In the genomic region with DNA sequence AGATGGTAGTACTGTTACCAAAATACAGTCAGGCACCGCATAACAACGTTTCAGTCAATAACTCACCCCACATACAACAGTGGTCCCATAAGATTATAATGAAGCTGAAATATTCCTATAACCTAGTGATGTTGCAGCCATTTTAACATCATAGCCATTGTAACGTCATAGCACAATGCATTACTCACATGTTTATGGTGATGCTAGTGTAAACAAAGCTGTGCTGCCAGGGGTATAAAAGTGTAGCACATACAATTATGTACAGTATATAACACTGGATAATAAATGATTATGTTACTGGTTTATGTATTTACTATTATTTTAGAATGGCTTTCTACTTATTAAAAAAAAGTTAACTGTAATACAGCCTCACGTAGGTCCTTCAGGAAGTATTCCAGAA, we compare ENCODE assay signal across 24 cellular contexts. TPM values are rescaled to one million over a fixed set of nuclear protein-coding genes. Genes with fewer than 3 reads are reported as not detected.
DNase-seq lines count a peak whose midpoint lies in the region; ATAC-seq, FAIRE-seq and TF ChIP-seq lines count a peak whose summit lies in the region.
"Had no signal": no experiment of that assay in that cellular context is flagged by ENCODE, and none has a peak within 500 bp of the region (broad histone marks: within the 10 kb centered on the region; RNA-seq: fewer than 3 reads in every experiment).

No MANE protein-coding gene starts in this region.

- peak; percentile 87 for FAIRE-seq in urothelium cell line (lab: Jason Lieb, UNC)
- FAIRE-seq: A204.1, G401.6, GM12892, GM18507 had no signal

- ATAC-seq in left colon = peak; percentile 34

- no peaks in the 10 kb centered on the region for H3K36me3 ChIP-seq in HEK293 (ENCODE audit: control insufficient read depth in 2 of 2, insufficient read depth in 1 of 2, low read length in 2 of 2)

- DNase-seq in LNCaP clone FGC (ENCODE audit: low read depth) (no peak), left colon (no peak), urothelium cell line (ENCODE audit: low spot score) (no peak), AG08395 (ENCODE audit: low spot score) (no peak), mucosa of gallbladder (ENCODE audit: low spot score) (no peak), GM19238 (ENCODE audit: insufficient read length, low spot score) (no peak)
- DNase-seq: ACHN; AML-193; Caco-2; CD4-positive, alpha-beta T cell; DMS153; DND-41; EL; GOT3; H7; Karpas-422; KBM-7 had no signal

- no peak overlapping the region for H3K4me3 ChIP-seq in HEK293 (ENCODE audit: low read depth, low read length)
- no peak overlapping the region for H3K4me3 ChIP-seq in LNCaP clone FGC (ENCODE audit: low read depth, low read length)

- POLR2A ChIA-PET in HEK293 (lab: Yijun Ruan, JAX) = no interaction called here

- H3K4me1 ChIP-seq in HEK293 (ENCODE audit: control insufficient read depth, insufficient read depth, low read length) = no peaks in the 10 kb centered on the region
- H3K4me1 ChIP-seq: Caco-2 had no signal

- no peaks in the 10 kb centered on the region for H3K9me3 ChIP-seq in HEK293 (ENCODE audit: control insufficient read depth, insufficient read depth, low read depth, low read length)
- H3K9me3 ChIP-seq: Caco-2 had no signal

- no peak for TF ChIP-seq CTCF in HEK293 (tag by site-specific recombination; IDR thresholded peaks at IDR 0.05)
- 0 out of 2 replicates have a peak, but pooled peaks have one; percentile 14 for TF ChIP-seq CTCF in LNCaP clone FGC (IDR thresholded peaks at IDR 0.05; ENCODE audit: control insufficient read depth, extremely low read depth, insufficient read depth)

- CTCF ChIA-PET in HEK293 (lab: Yijun Ruan, JAX) = no interaction called here

- intact Hi-C loops in left colon (cut with DNase I, micrococcal nuclease) = no loop called here

- H3K27ac ChIP-seq in HEK293 (ENCODE audit: extremely low read depth, low read depth, low read length) = no peak overlapping the region
- H3K27ac ChIP-seq: C4-2B, HL-60 had no signal

TF ChIP-seq in HEK293, 187 proteins besides CTCF, POLR2A, EP300 and RAD21:
- peak; percentile 61; the same call in 1 of the 2 replicates for TF ChIP-seq ZBTB21 (tag by site-specific recombination; IDR thresholded peaks at IDR 0.05)
- TF ChIP-seq YY2 (tag by site-specific recombination; IDR thresholded peaks at IDR 0.05) = 0 out of 2 replicates have a peak, but pooled peaks have one; percentile 26
- no peak for TF ChIP-seq SCRT1 (tag by site-specific recombination; IDR thresholded peaks at IDR 0.05; ENCODE audit: borderline replicate concordance)
- peak; percentile 69 for TF ChIP-seq ZNF629 (tag by site-specific recombination; IDR thresholded peaks at IDR 0.05)

RNA-seq across cellular contexts. Expression of gene GPR137C, which starts 37.0 kb away (rescaled TPM):
- under 1 TPM; 0.15 to 0.39 TPM for total RNA-seq in left colon
- total RNA-seq in mucosa of gallbladder = 0.86 TPM

RNA-seq across cellular contexts. Expression of gene TXNDC16, which starts 37.3 kb away (rescaled TPM):
- total RNA-seq in left colon (1 to 10 TPM; 8.0 to 8.3 TPM), mucosa of gallbladder (7.0 TPM)
